Comparison of ENCODE assay signal across 28 cellular contexts in the genomic region with DNA sequence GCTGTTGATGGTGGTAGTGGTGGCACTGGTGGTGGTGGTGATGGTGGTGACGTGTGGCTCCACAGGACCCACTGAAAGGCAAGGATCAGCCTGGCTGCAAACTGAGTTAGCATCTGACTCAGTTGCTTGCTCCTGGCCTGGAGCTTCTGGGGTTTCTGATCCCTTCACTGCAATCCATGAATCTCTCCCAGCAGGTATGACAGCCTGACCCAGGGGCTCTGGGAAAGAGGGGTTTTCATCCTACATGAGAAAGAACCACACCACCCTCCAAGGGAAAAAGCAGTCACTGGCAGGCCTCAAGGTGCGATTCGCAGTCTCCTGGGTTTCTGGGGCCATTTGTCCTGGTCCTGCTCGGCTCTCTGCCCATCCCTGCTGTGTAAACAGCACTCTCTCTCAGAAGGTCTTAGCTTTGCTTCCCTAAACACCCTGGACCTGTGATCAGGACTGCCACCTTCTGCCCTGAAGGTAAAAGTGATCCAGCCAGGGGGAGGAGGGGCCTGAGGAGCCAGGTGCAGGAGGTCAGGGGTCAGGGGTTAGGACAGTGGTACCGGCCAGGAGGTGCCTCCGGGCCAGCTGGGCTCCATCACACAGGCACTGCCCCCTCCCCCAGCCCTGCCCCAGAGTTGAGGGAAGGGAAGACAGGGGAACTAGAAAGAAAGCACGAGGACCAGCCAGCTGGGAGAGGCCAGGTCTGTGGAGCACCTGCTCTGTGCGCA.
"Had no signal": no experiment of that assay in that cellular context is flagged by ENCODE, and none has a peak within 500 bp of the region (broad histone marks: within the 10 kb centered on the region; RNA-seq: fewer than 3 reads in every experiment).

No MANE protein-coding gene starts in this region.

- H3K4me1 Mint-ChIP-seq: stimulated activated effector memory CD8-positive, alpha-beta T cell treated with anti-CD3 and anti-CD28 coated beads, Interleukin-12 subunit alpha, Interleukin-12 subunit beta, amount 100 ng/mL, for 72 hours had no signal

- H3K27ac Mint-ChIP-seq: activated CD8-positive, alpha-beta T cell treated with anti-CD3 and anti-CD28 coated beads, Interleukin-2, amount 10 ng/mL, durations not matched to agents 7 days and 5 days; activated naive CD8-positive, alpha-beta T cell; activated T-cell treated with anti-CD3 and anti-CD28 coated beads, Interleukin-2, amount 50 U/mL, for 72 hours; brain; nephron; stimulated activated effector memory CD8-positive, alpha-beta T cell treated with anti-CD3 and anti-CD28 coated beads, Interleukin-12 subunit alpha, Interleukin-12 subunit beta, amount 100 ng/mL, for 72 hours; stimulated activated naive CD8-positive, alpha-beta T cell treated with anti-CD3 and anti-CD28 coated beads, Interleukin-15, Interleukin-2, amounts not matched to agents 100 ng/mL and 50 ng/mL, for 24 hours; type B pancreatic cell had no signal

- H3K4me3 Mint-ChIP-seq: activated CD8-positive, alpha-beta T cell treated with anti-CD3 and anti-CD28 coated beads, Interleukin-2, amount 10 ng/mL, durations not matched to agents 7 days and 5 days; activated naive CD8-positive, alpha-beta T cell; activated T-cell treated with anti-CD3 and anti-CD28 coated beads, Interleukin-2, amount 50 U/mL, for 72 hours; brain; nephron; stimulated activated effector memory CD8-positive, alpha-beta T cell treated with anti-CD3 and anti-CD28 coated beads, Interleukin-12 subunit alpha, Interleukin-12 subunit beta, amount 100 ng/mL, for 72 hours; stimulated activated naive CD8-positive, alpha-beta T cell treated with anti-CD3 and anti-CD28 coated beads, Interleukin-15, Interleukin-2, amounts not matched to agents 100 ng/mL and 50 ng/mL, for 24 hours; type B pancreatic cell had no signal

- H3K4me3 ChIP-seq: adrenal gland, ascending aorta, cardiac muscle cell, colonic mucosa, psoas muscle, sigmoid colon, thoracic aorta, vagina had no signal

- H3K27ac ChIP-seq: adrenal gland, ascending aorta, cardiac muscle cell, colonic mucosa, parathyroid adenoma, psoas muscle, sigmoid colon, thoracic aorta, vagina had no signal

- H3K27me3 Mint-ChIP-seq: stimulated activated naive CD8-positive, alpha-beta T cell treated with anti-CD3 and anti-CD28 coated beads, Interleukin-15, Interleukin-2, amounts not matched to agents 100 ng/mL and 50 ng/mL, for 24 hours had no signal

- H3K36me3 Mint-ChIP-seq: activated naive CD8-positive, alpha-beta T cell; brain; stimulated activated effector memory CD8-positive, alpha-beta T cell treated with anti-CD3 and anti-CD28 coated beads, Interleukin-12 subunit alpha, Interleukin-12 subunit beta, amount 100 ng/mL, for 72 hours had no signal

- H3K27me3 ChIP-seq: adrenal gland, ascending aorta, cardiac muscle cell, colonic mucosa, sigmoid colon, vagina had no signal

- H3K9me3 Mint-ChIP-seq: activated T-cell treated with anti-CD3 and anti-CD28 coated beads, Interleukin-2, amount 50 U/mL, for 72 hours; stimulated activated effector memory CD8-positive, alpha-beta T cell treated with anti-CD3 and anti-CD28 coated beads, Interleukin-12 subunit alpha, Interleukin-12 subunit beta, amount 100 ng/mL, for 72 hours; stimulated activated naive CD8-positive, alpha-beta T cell treated with anti-CD3 and anti-CD28 coated beads, Interleukin-15, Interleukin-2, amounts not matched to agents 100 ng/mL and 50 ng/mL, for 24 hours had no signal

- H3K4me1 ChIP-seq: adrenal gland, ascending aorta, colonic mucosa, parathyroid adenoma, psoas muscle, sigmoid colon had no signal

- FAIRE-seq: frontal cortex, islet of Langerhans, small intestine had no signal

- DNase-seq: activated CD4-positive, alpha-beta T cell treated with anti-CD3 and anti-CD28 coated beads for 1 hour; activated CD8-positive, alpha-beta T cell treated with anti-CD3 and anti-CD28 coated beads, Interleukin-2, amount 10 ng/mL, durations not matched to agents 7 days and 5 days; activated naive CD4-positive, alpha-beta T cell treated with Interleukin-2 at 50 U/mL for 16 hours; activated T-cell treated with anti-CD3 and anti-CD28 coated beads for 4 hours; activated T-cell treated with anti-CD3 and anti-CD28 coated beads, Interleukin-2, amount 50 U/mL, for 72 hours; adrenal gland; cerebellar nuclear complex; colonic mucosa; effector CD8-positive, alpha-beta T cell; mammary epithelial cell; nucleus accumbens; psoas muscle; sigmoid colon; small intestine; stimulated activated CD4-positive, alpha-beta T cell treated with anti-CD3 and anti-CD28 coated beads, Interleukin-4, amount 100 ng/mL, for 24 hours had no signal

- ATAC-seq: activated CD8-positive, alpha-beta T cell treated with anti-CD3 and anti-CD28 coated beads, Interleukin-2, amount 10 ng/mL, durations not matched to agents 7 days and 5 days; activated T-cell treated with anti-CD3 and anti-CD28 coated beads, Interleukin-2, amount 50 U/mL, for 72 hours; psoas muscle; stimulated activated effector memory CD8-positive, alpha-beta T cell treated with anti-CD3 and anti-CD28 coated beads, Interleukin-12 subunit alpha, Interleukin-12 subunit beta, amount 100 ng/mL, for 72 hours had no signal

- H3K9ac ChIP-seq: parathyroid adenoma had no signal

- H3K9me3 ChIP-seq: adrenal gland, ascending aorta, colonic mucosa, psoas muscle, sigmoid colon, thoracic aorta, vagina had no signal

- H3K79me2 ChIP-seq: parathyroid adenoma had no signal

- H2AFZ ChIP-seq: parathyroid adenoma had no signal

- H3K36me3 ChIP-seq: adrenal gland, ascending aorta, cardiac muscle cell, colonic mucosa, sigmoid colon, thoracic aorta, vagina had no signal
